32 cellular contexts compared by ENCODE assay signal in the genomic region with DNA sequence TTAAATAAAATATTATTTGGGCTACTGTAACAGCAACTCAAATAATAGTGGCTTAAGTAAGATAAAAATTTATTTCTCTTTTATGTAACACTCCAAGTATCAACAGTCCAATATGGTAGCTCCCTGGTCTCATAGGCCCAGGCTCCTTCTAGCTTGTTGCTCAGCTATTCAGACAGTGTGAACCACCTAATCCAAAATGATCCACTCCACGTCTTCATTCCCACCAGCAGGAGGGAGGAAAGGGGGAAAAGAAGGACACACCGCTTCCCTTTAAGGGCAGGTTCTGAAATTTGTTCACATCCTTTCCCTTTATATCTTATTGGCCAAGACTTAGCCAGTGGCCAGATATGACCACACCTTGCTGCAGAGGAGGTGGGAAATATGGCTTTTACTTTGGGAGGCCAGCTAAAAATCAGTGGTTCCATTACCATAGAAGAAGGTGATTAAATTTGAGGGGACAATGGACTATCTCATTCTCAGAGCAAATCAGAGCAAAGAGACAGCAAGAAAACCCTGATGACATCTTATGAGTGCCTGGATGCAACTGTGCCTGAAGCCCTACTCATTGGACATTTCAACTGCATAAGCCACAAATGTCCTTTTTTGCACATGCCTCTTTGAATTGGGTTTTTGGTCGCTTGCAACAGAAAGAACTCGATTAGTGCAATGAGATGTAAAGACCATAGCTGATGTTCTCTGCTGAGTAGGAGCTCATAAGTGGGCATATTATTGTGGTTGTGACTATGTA. TPM values are rescaled to one million over a fixed set of nuclear protein-coding genes. Genes with fewer than 3 reads are reported as not detected.
"Had no signal": no experiment of that assay in that cellular context is flagged by ENCODE, and none has a peak within 500 bp of the region (broad histone marks: within the 10 kb centered on the region; RNA-seq: fewer than 3 reads in every experiment).

No MANE protein-coding gene starts in this region.

- FAIRE-seq: bronchial epithelial cell had no signal

- H3K27ac ChIP-seq: SK-N-MC had no signal

- ATAC-seq: activated CD4-positive, alpha-beta T cell treated with anti-CD3 and anti-CD28 coated beads for 36 hours; activated CD4-positive, CD25-positive, alpha-beta regulatory T cell treated with anti-CD3 and anti-CD28 coated beads, Interleukin-2, amount 50 U/mL, for 24 hours; activated CD8-positive, alpha-beta T cell treated with anti-CD3 and anti-CD28 coated beads, Interleukin-2, amount 10 ng/mL, durations not matched to agents 7 days and 5 days; activated naive CD8-positive, alpha-beta T cell treated with anti-CD3 and anti-CD28 coated beads, Interleukin-2, amount 50 U/mL, for 24 hours had no signal

- H3K27me3 ChIP-seq: MG63 had no signal

- H3K4me1 Mint-ChIP-seq: activated naive CD8-positive, alpha-beta T cell treated with anti-CD3 and anti-CD28 coated beads, Interleukin-2, amount 50 U/mL, for 24 hours; brain had no signal

- H3K9me3 Mint-ChIP-seq: activated CD4-positive, alpha-beta T cell treated with anti-CD3 and anti-CD28 coated beads, Interleukin-2, amount 10 ng/mL, durations not matched to agents 7 days and 5 days; activated T-helper 1 cell treated with anti-CD3 and anti-CD28 coated beads, Interleukin-12 subunit alpha, Interleukin-12 subunit beta, Interleukin-2, Interleukin-4 antibody, amounts not matched to agents 30 ng/mL and 10 ng/mL and 1 ng/mL, durations not matched to agents 14 hours and 24 hours and 36 hours had no signal

- H3K27me3 Mint-ChIP-seq: activated naive CD8-positive, alpha-beta T cell treated with anti-CD3 and anti-CD28 coated beads, Interleukin-2, amount 50 U/mL, for 24 hours; activated T-cell treated with anti-CD3 and anti-CD28 coated beads, Interleukin-2, amount 50 U/mL, for 24 hours had no signal

- H3K36me3 ChIP-seq: MG63 had no signal

- H3K4me3 ChIP-seq: MG63, SK-N-MC had no signal

- DNase-seq: activated CD4-positive, alpha-beta T cell treated with anti-CD3 and anti-CD28 coated beads for 36 hours; activated CD4-positive, alpha-beta T cell treated with anti-CD3 and anti-CD28 coated beads, Interleukin-2, amount 10 ng/mL, durations not matched to agents 7 days and 5 days; activated CD4-positive, alpha-beta T cell treated with anti-CD3 and anti-CD28 coated beads, Interleukin-2, amount 50 U/mL, for 48 hours; activated CD8-positive, alpha-beta T cell treated with anti-CD3 and anti-CD28 coated beads, Interleukin-2, amount 10 ng/mL, durations not matched to agents 7 days and 5 days; activated naive CD4-positive, alpha-beta T cell treated with anti-CD3 and anti-CD28 coated beads, Interleukin-2, amount 10 ng/mL, durations not matched to agents 7 days and 5 days; activated naive CD8-positive, alpha-beta T cell treated with anti-CD3 and anti-CD28 coated beads, Interleukin-2, amount 50 U/mL, for 24 hours; activated T-cell treated with anti-CD3 and anti-CD28 coated beads, Interleukin-2, amount 50 U/mL, for 24 hours; anterior cingulate cortex; caudate nucleus; cerebellar nuclear complex; Kasumi-1; MG63; NCI-H1092; NCI-H1417; NCI-H146; NCI-H187; NCI-H2029 treated with DMSO at 0.1 percent for 48 hours; NCI-H2107; NCI-H2171; NCI-H510A; NCI-H526; NCI-H774; Right ventricle myocardium superior; T1000 had no signal

- H3K27ac Mint-ChIP-seq: activated CD4-positive, alpha-beta T cell treated with anti-CD3 and anti-CD28 coated beads for 36 hours; activated CD4-positive, alpha-beta T cell treated with anti-CD3 and anti-CD28 coated beads, Interleukin-2, amount 10 ng/mL, durations not matched to agents 7 days and 5 days; activated CD8-positive, alpha-beta T cell treated with anti-CD3 and anti-CD28 coated beads, Interleukin-2, amount 10 ng/mL, durations not matched to agents 7 days and 5 days; activated naive CD4-positive, alpha-beta T cell treated with anti-CD3 and anti-CD28 coated beads, Interleukin-2, amount 10 ng/mL, durations not matched to agents 7 days and 5 days; activated naive CD8-positive, alpha-beta T cell; activated naive CD8-positive, alpha-beta T cell treated with anti-CD3 and anti-CD28 coated beads, Interleukin-2, amount 50 U/mL, for 24 hours; activated T-cell treated with anti-CD3 and anti-CD28 coated beads, Interleukin-2, amount 50 U/mL, for 24 hours; activated T-helper 1 cell treated with anti-CD3 and anti-CD28 coated beads, Interleukin-12 subunit alpha, Interleukin-12 subunit beta, Interleukin-2, Interleukin-4 antibody, amounts not matched to agents 30 ng/mL and 10 ng/mL and 1 ng/mL, durations not matched to agents 14 hours and 24 hours and 36 hours; brain had no signal

- H3K4me3 Mint-ChIP-seq: activated CD4-positive, alpha-beta T cell treated with anti-CD3 and anti-CD28 coated beads for 36 hours; activated CD4-positive, alpha-beta T cell treated with anti-CD3 and anti-CD28 coated beads, Interleukin-2, amount 10 ng/mL, durations not matched to agents 7 days and 5 days; activated CD8-positive, alpha-beta T cell treated with anti-CD3 and anti-CD28 coated beads, Interleukin-2, amount 10 ng/mL, durations not matched to agents 7 days and 5 days; activated naive CD4-positive, alpha-beta T cell treated with anti-CD3 and anti-CD28 coated beads, Interleukin-2, amount 10 ng/mL, durations not matched to agents 7 days and 5 days; activated naive CD8-positive, alpha-beta T cell; activated naive CD8-positive, alpha-beta T cell treated with anti-CD3 and anti-CD28 coated beads, Interleukin-2, amount 50 U/mL, for 24 hours; activated T-cell treated with anti-CD3 and anti-CD28 coated beads, Interleukin-2, amount 50 U/mL, for 24 hours; activated T-helper 1 cell treated with anti-CD3 and anti-CD28 coated beads, Interleukin-12 subunit alpha, Interleukin-12 subunit beta, Interleukin-2, Interleukin-4 antibody, amounts not matched to agents 30 ng/mL and 10 ng/mL and 1 ng/mL, durations not matched to agents 14 hours and 24 hours and 36 hours; brain had no signal

- H3K36me3 Mint-ChIP-seq: activated naive CD4-positive, alpha-beta T cell treated with anti-CD3 and anti-CD28 coated beads, Interleukin-2, amount 10 ng/mL, durations not matched to agents 7 days and 5 days; activated naive CD8-positive, alpha-beta T cell; brain had no signal

RNA-seq across cellular contexts. Expression of a gene that starts 28.0 kb away (rescaled TPM):
- total RNA-seq: activated CD4-positive, alpha-beta T cell treated with anti-CD3 and anti-CD28 coated beads for 36 hours; activated CD4-positive, alpha-beta T cell treated with anti-CD3 and anti-CD28 coated beads, Interleukin-2, amount 10 ng/mL, durations not matched to agents 7 days and 5 days; activated CD8-positive, alpha-beta T cell treated with anti-CD3 and anti-CD28 coated beads, Interleukin-2, amount 10 ng/mL, durations not matched to agents 7 days and 5 days; activated T-helper 1 cell treated with anti-CD3 and anti-CD28 coated beads, Interleukin-12 subunit alpha, Interleukin-12 subunit beta, Interleukin-2, Interleukin-4 antibody, amounts not matched to agents 30 ng/mL and 10 ng/mL and 1 ng/mL, durations not matched to agents 14 hours and 24 hours and 36 hours; T-helper 1 cell treated with Interleukin-12 subunit alpha and Interleukin-12 subunit beta and Interleukin-4 antibody, amounts not matched to agents 30 ng/mL and 1 ng/mL, for 36 hours; T-helper 2 cell treated with Interferon-gamma antibody and Interleukin-4, amounts not matched to agents 100 ng/mL and 5 ng/mL, for 36 hours had no signal

RNA-seq across cellular contexts. Expression of a gene that starts 43.8 kb away (rescaled TPM):
- total RNA-seq: activated CD4-positive, alpha-beta T cell treated with anti-CD3 and anti-CD28 coated beads, Interleukin-2, amount 10 ng/mL, durations not matched to agents 7 days and 5 days; activated CD8-positive, alpha-beta T cell treated with anti-CD3 and anti-CD28 coated beads, Interleukin-2, amount 10 ng/mL, durations not matched to agents 7 days and 5 days; activated T-helper 1 cell treated with anti-CD3 and anti-CD28 coated beads, Interleukin-12 subunit alpha, Interleukin-12 subunit beta, Interleukin-2, Interleukin-4 antibody, amounts not matched to agents 30 ng/mL and 10 ng/mL and 1 ng/mL, durations not matched to agents 14 hours and 24 hours and 36 hours; bronchial epithelial cell; T-helper 1 cell treated with Interleukin-12 subunit alpha and Interleukin-12 subunit beta and Interleukin-4 antibody, amounts not matched to agents 30 ng/mL and 1 ng/mL, for 36 hours; T-helper 2 cell treated with Interferon-gamma antibody and Interleukin-4, amounts not matched to agents 100 ng/mL and 5 ng/mL, for 36 hours had no signal
